In genomic region chr2:217905906-217906305, GRCh38 we compare ENCODE assay signal across 17 cellular contexts.
A peak's percentile ranks its signal among the peaks of the same experiment; 100 is the strongest.
DNase-seq lines count a peak whose midpoint lies in the region; ATAC-seq and TF ChIP-seq lines count a peak whose summit lies in the region.
"Had no signal": no experiment of that assay in that cellular context is flagged by ENCODE, and none has a peak within 500 bp of the region (broad histone marks: within the 10 kb centered on the region; RNA-seq: fewer than 3 reads in every experiment).

No MANE protein-coding gene starts in this region.

- no peak overlapping the region for H3K4me3 Mint-ChIP-seq in effector memory CD8-positive, alpha-beta T cell
- no peak overlapping the region for H3K4me3 Mint-ChIP-seq in natural killer cell
- H3K4me3 Mint-ChIP-seq: activated T-helper 1 cell treated with anti-CD3 and anti-CD28 coated beads, Interleukin-12 subunit alpha, Interleukin-12 subunit beta, Interleukin-2, Interleukin-4 antibody, amounts not matched to agents 30 ng/mL and 10 ng/mL and 1 ng/mL, durations not matched to agents 14 hours and 24 hours and 36 hours; mesothelial cell of epicardium had no signal

- H3K9me3 ChIP-seq in BLaER1, result no peaks in the 10 kb centered on the region
- H3K9me3 ChIP-seq in Loucy (ENCODE audit: insufficient read depth, low read depth, low read length), result no peaks in the 10 kb centered on the region
- H3K9me3 ChIP-seq in left ventricle myocardium inferior (replicated peaks), result no peaks in the 10 kb centered on the region
- no peaks in the 10 kb centered on the region for H3K9me3 ChIP-seq in skeletal muscle satellite cell (replicated peaks; ENCODE audit: low read length)

- H3K36me3 Mint-ChIP-seq in effector memory CD8-positive, alpha-beta T cell (ENCODE audit: insufficient read depth), result peaks cover under 1% of the 10 kb centered on the region
- H3K36me3 Mint-ChIP-seq in natural killer cell, result no peaks in the 10 kb centered on the region

- TF ChIP-seq CTCF in Loucy (conservative IDR thresholded peaks at IDR 0.05; ENCODE audit: low read length) (no peak), left ventricle myocardium inferior (IDR thresholded peaks at IDR 0.05; ENCODE audit: borderline replicate concordance) (no peak), natural killer cell (IDR thresholded peaks at IDR 0.05) (no peak)

- H2AFZ ChIP-seq in Loucy (ENCODE audit: low read length), result 0 out of 2 replicates have a peak overlapping the region, but pooled peaks have one; percentile 21

- H3K4me1 ChIP-seq in BLaER1, result peaks cover 100% of the 10 kb centered on the region
- peaks cover 41% of the 10 kb centered on the region for H3K4me1 ChIP-seq in Loucy (ENCODE audit: insufficient read depth, low read length, poor library complexity, severe bottlenecking)
- peaks cover 100% of the 10 kb centered on the region for H3K4me1 ChIP-seq in left ventricle myocardium inferior
- H3K4me1 ChIP-seq in skeletal muscle satellite cell (ENCODE audit: control insufficient read depth, insufficient read depth, low read length), result peaks cover 64% of the 10 kb centered on the region

- H3K27ac ChIP-seq in BLaER1 (peak overlapping the region; percentile 77; the same call in 1 of the 2 replicates), left ventricle myocardium inferior (replicated peaks) (peak overlapping the region; percentile 95)

- DNase-seq in left ventricle myocardium inferior (no peak), natural killer cell (no peak)
- no peak for DNase-seq in effector memory CD8-positive, alpha-beta T cell
- DNase-seq: activated CD4-positive, CD25-positive, alpha-beta regulatory T cell treated with anti-CD3 and anti-CD28 coated beads, Interleukin-2, amount 50 U/mL, for 72 hours; AML-193; erythroblast; IMR-90; NCI-H2029; small intestine; SW 1271 had no signal

- no peak for ATAC-seq in HG03097 (IDR thresholded peaks at IDR 0.05; ENCODE audit: low FRiP score, unreplicated experiment)
- ATAC-seq in effector memory CD8-positive, alpha-beta T cell (replicated peaks), result no peak
- no peak for ATAC-seq in GM21515 (IDR thresholded peaks at IDR 0.05; ENCODE audit: unreplicated experiment)
- ATAC-seq in natural killer cell, result no peak

- peaks cover 0 to 3% of the 10 kb centered on the region in 2 donors for H3K4me1 Mint-ChIP-seq in effector memory CD8-positive, alpha-beta T cell (ENCODE audit: low read depth in 2 of 2)
- peaks cover 0 to 20% of the 10 kb centered on the region in 2 donors for H3K4me1 Mint-ChIP-seq in natural killer cell

- intact Hi-C loops in left ventricle myocardium inferior (cut with micrococcal nuclease), result no loop called here
- intact Hi-C loops in natural killer cell (cut with micrococcal nuclease), result no loop called here

- H3K9ac ChIP-seq in BLaER1, result 0 out of 2 replicates have a peak overlapping the region, but pooled peaks have one; percentile 46
- peak overlapping the region; percentile 46 for H3K9ac ChIP-seq in Loucy (ENCODE audit: low read depth, low read length, poor library complexity, severe bottlenecking)
- peak overlapping the region; percentile 19 for H3K9ac ChIP-seq in skeletal muscle satellite cell (ENCODE audit: low read depth, low read length)

- H3K36me3 ChIP-seq in BLaER1, result peaks cover 5% of the 10 kb centered on the region
- H3K36me3 ChIP-seq in Loucy (ENCODE audit: insufficient read depth, low read length), result no peaks in the 10 kb centered on the region
- peaks cover 22% of the 10 kb centered on the region for H3K36me3 ChIP-seq in left ventricle myocardium inferior
- peaks cover 6% of the 10 kb centered on the region for H3K36me3 ChIP-seq in skeletal muscle satellite cell (ENCODE audit: insufficient read depth, low read length)

- H3K27me3 ChIP-seq in BLaER1 (peaks cover 8% of the 10 kb centered on the region; the same call in 1 of the 2 replicates), Loucy (ENCODE audit: insufficient read depth, low read length, poor library complexity, severe bottlenecking) (no peaks in the 10 kb centered on the region), left ventricle myocardium inferior (ENCODE audit: low read depth) (no peaks in the 10 kb centered on the region), skeletal muscle satellite cell (ENCODE audit: control insufficient read depth, insufficient read depth, low read length) (no peaks in the 10 kb centered on the region)

- H3K27me3 Mint-ChIP-seq in effector memory CD8-positive, alpha-beta T cell, result peaks cover 46 to 88% of the 10 kb centered on the region in 2 donors
- H3K27me3 Mint-ChIP-seq in natural killer cell (ENCODE audit: low read depth in 2 of 2), result peaks cover 15 to 22% of the 10 kb centered on the region in 2 donors

- H3K9me2 ChIP-seq in Loucy (replicated peaks; ENCODE audit: low read depth, low read length), result no peaks in the 10 kb centered on the region

- H4K20me1 ChIP-seq in BLaER1 (peaks cover 74% of the 10 kb centered on the region), Loucy (ENCODE audit: insufficient read depth, low read length, poor library complexity, severe bottlenecking) (no peaks in the 10 kb centered on the region)

- no peaks in the 10 kb centered on the region for H3F3A ChIP-seq in Loucy (ENCODE audit: low read depth)

- no peaks in the 10 kb centered on the region for H3K79me2 ChIP-seq in Loucy (ENCODE audit: insufficient read depth, low read length)

- H3K4me3 ChIP-seq in BLaER1, result peak overlapping the region; percentile 44
- H3K4me3 ChIP-seq in Loucy (ENCODE audit: low read length, poor library complexity, severe bottlenecking), result peak overlapping the region; percentile 51
- peak overlapping the region; percentile 54 for H3K4me3 ChIP-seq in left ventricle myocardium inferior
- no peak overlapping the region for H3K4me3 ChIP-seq in skeletal muscle satellite cell (ENCODE audit: low read length)

- no peak overlapping the region for H3K27ac Mint-ChIP-seq in effector memory CD8-positive, alpha-beta T cell
- H3K27ac Mint-ChIP-seq in natural killer cell, result no peak overlapping the region
- H3K27ac Mint-ChIP-seq: activated T-helper 1 cell treated with anti-CD3 and anti-CD28 coated beads, Interleukin-12 subunit alpha, Interleukin-12 subunit beta, Interleukin-2, Interleukin-4 antibody, amounts not matched to agents 30 ng/mL and 10 ng/mL and 1 ng/mL, durations not matched to agents 14 hours and 24 hours and 36 hours; mesothelial cell of epicardium had no signal

- H3K9me3 Mint-ChIP-seq in effector memory CD8-positive, alpha-beta T cell, result no peaks in the 10 kb centered on the region
- no peaks in the 10 kb centered on the region for H3K9me3 Mint-ChIP-seq in natural killer cell
- H3K9me3 Mint-ChIP-seq: activated T-helper 1 cell treated with anti-CD3 and anti-CD28 coated beads, Interleukin-12 subunit alpha, Interleukin-12 subunit beta, Interleukin-2, Interleukin-4 antibody, amounts not matched to agents 30 ng/mL and 10 ng/mL and 1 ng/mL, durations not matched to agents 14 hours and 24 hours and 36 hours; mesothelial cell of epicardium had no signal

- H3K4me2 ChIP-seq in BLaER1 (peak overlapping the region; percentile 92), Loucy (ENCODE audit: low read depth, low read length, poor library complexity, severe bottlenecking) (peak overlapping the region; percentile 73), skeletal muscle satellite cell (ENCODE audit: low read length) (no peak overlapping the region)
